ENCODE assay signal across 16 cellular contexts in genomic region chr4:181685911-181686310, GRCh38.
DNase-seq lines count a peak whose midpoint lies in the region; ATAC-seq and TF ChIP-seq lines count a peak whose summit lies in the region.
"Had no signal": no experiment of that assay in that cellular context is flagged by ENCODE, and none has a peak within 500 bp of the region (broad histone marks: within the 10 kb centered on the region; RNA-seq: fewer than 3 reads in every experiment).

No MANE protein-coding gene starts in this region.

- no peak overlapping the region for H3K4me3 Mint-ChIP-seq in chondrocyte (ENCODE audit: unreplicated experiment)
- H3K4me3 Mint-ChIP-seq: activated CD8-positive, alpha-beta T cell treated with anti-CD3 and anti-CD28 coated beads for 36 hours had no signal

- H3K27me3 ChIP-seq in BJ (ENCODE audit: control insufficient read depth, insufficient read depth, low read length) (no peaks in the 10 kb centered on the region), sigmoid colon (no peaks in the 10 kb centered on the region)
- H3K27me3 ChIP-seq: BLaER1 treated with 17β-estradiol and CSF1 and Interleukin-3, amounts not matched to agents 10 nM and 100 nM had no signal

- H3K4me1 Mint-ChIP-seq in chondrocyte (ENCODE audit: low read depth), result peaks cover 70% of the 10 kb centered on the region

- H3K4me1 ChIP-seq in sigmoid colon, result no peaks in the 10 kb centered on the region

- H3K36me3 ChIP-seq in BJ (ENCODE audit: control insufficient read depth, insufficient read depth, low read length), result no peaks in the 10 kb centered on the region
- H3K36me3 ChIP-seq in sigmoid colon, result no peaks in the 10 kb centered on the region
- H3K36me3 ChIP-seq: BLaER1 treated with 17β-estradiol and CSF1 and Interleukin-3, amounts not matched to agents 10 nM and 100 nM; HAP-1 had no signal

- no peak for ATAC-seq in GM18909 (IDR thresholded peaks at IDR 0.05; ENCODE audit: poor library complexity, unreplicated experiment)
- ATAC-seq: activated CD8-positive, alpha-beta T cell treated with anti-CD3 and anti-CD28 coated beads for 36 hours had no signal

- no peak for TF ChIP-seq EP300 in sigmoid colon (IDR thresholded peaks at IDR 0.05)

- H3K4me3 ChIP-seq in BJ (ENCODE audit: low read depth, low read length), result no peak overlapping the region
- H3K4me3 ChIP-seq in sigmoid colon, result no peak overlapping the region
- H3K4me3 ChIP-seq: BLaER1 treated with 17β-estradiol and CSF1 and Interleukin-3, amounts not matched to agents 10 nM and 100 nM; HAP-1 had no signal

- POLR2A ChIA-PET in BJ (lab: Charles Lee), result no interaction called here

- DNase-seq in BJ (ENCODE audit: low read depth) (peak; percentile 69), NCI-H226 (peak; percentile 76), chondrocyte (ENCODE audit: low spot score) (no peak), myocyte (ENCODE audit: low read depth) (peak; percentile 68), sigmoid colon (no peak), erythroblast (lab: John Stamatoyannopoulos, UW) (no peak)
- no peak for DNase-seq in stimulated activated CD4-positive, alpha-beta T cell treated with anti-CD3 and anti-CD28 coated beads, Interleukin-4, amount 100 ng/mL, for 24 hours
- DNase-seq: activated CD8-positive, alpha-beta T cell treated with anti-CD3 and anti-CD28 coated beads for 36 hours; activated gamma-delta T cell treated with Interleukin-2 at 50 U/mL for 16 hours; NCI-H1417; NCI-H69; posterior cingulate gyrus; Right ventricle myocardium superior had no signal

- H3K27ac ChIP-seq in sigmoid colon, result no peak overlapping the region
- H3K27ac ChIP-seq: BLaER1 treated with 17β-estradiol and CSF1 and Interleukin-3, amounts not matched to agents 10 nM and 100 nM had no signal

- WGBS in sigmoid colon, 2 donors, result 79 to 83% methylated on average over 4 of the region's 4 CpGs

- intact Hi-C loops in sigmoid colon (cut with DNase I), result no loop called here

- H3K27me3 Mint-ChIP-seq in chondrocyte (ENCODE audit: low read depth), result no peaks in the 10 kb centered on the region
- H3K27me3 Mint-ChIP-seq: activated CD8-positive, alpha-beta T cell treated with anti-CD3 and anti-CD28 coated beads for 36 hours had no signal

- CTCF ChIA-PET in BJ (lab: Yijun Ruan, JAX), result no interaction called here

- H3K27ac Mint-ChIP-seq in chondrocyte (ENCODE audit: unreplicated experiment), result peak overlapping the region; percentile 75
- H3K27ac Mint-ChIP-seq: activated CD8-positive, alpha-beta T cell treated with anti-CD3 and anti-CD28 coated beads for 36 hours had no signal

- no peak for TF ChIP-seq POLR2A in sigmoid colon (IDR thresholded peaks at IDR 0.05)
- no peak for TF ChIP-seq POLR2A in erythroblast (IDR thresholded peaks at IDR 0.05; ENCODE audit: low read length)

- H3K9me3 Mint-ChIP-seq in chondrocyte (ENCODE audit: low read depth), result no peaks in the 10 kb centered on the region
- H3K9me3 Mint-ChIP-seq: activated CD8-positive, alpha-beta T cell treated with anti-CD3 and anti-CD28 coated beads for 36 hours had no signal

- TF ChIP-seq CTCF in BJ (IDR thresholded peaks at IDR 0.05; ENCODE audit: insufficient read depth, low read depth, low read length) (no peak), chondrocyte (IDR thresholded peaks at IDR 0.05) (no peak), sigmoid colon (IDR thresholded peaks at IDR 0.05) (no peak)

- no peaks in the 10 kb centered on the region for H3K36me3 Mint-ChIP-seq in chondrocyte (ENCODE audit: low read depth)

- no peaks in the 10 kb centered on the region for H3K9me3 ChIP-seq in sigmoid colon
- H3K9me3 ChIP-seq: HAP-1 had no signal

Comparison
In these comparisons a context has a peak if more than half of its experiments do, and no peak if none do; other contexts are left out.
1. DNase-seq: peak in BJ (single experiment), NCI-H226 (single experiment) and myocyte (single experiment); none in chondrocyte (single experiment), sigmoid colon (single experiment), stimulated activated CD4-positive, alpha-beta T cell treated with anti-CD3 and anti-CD28 coated beads, Interleukin-4, amount 100 ng/mL, for 24 hours (single experiment) and erythroblast (0 of 2).